In the genomic region with DNA sequence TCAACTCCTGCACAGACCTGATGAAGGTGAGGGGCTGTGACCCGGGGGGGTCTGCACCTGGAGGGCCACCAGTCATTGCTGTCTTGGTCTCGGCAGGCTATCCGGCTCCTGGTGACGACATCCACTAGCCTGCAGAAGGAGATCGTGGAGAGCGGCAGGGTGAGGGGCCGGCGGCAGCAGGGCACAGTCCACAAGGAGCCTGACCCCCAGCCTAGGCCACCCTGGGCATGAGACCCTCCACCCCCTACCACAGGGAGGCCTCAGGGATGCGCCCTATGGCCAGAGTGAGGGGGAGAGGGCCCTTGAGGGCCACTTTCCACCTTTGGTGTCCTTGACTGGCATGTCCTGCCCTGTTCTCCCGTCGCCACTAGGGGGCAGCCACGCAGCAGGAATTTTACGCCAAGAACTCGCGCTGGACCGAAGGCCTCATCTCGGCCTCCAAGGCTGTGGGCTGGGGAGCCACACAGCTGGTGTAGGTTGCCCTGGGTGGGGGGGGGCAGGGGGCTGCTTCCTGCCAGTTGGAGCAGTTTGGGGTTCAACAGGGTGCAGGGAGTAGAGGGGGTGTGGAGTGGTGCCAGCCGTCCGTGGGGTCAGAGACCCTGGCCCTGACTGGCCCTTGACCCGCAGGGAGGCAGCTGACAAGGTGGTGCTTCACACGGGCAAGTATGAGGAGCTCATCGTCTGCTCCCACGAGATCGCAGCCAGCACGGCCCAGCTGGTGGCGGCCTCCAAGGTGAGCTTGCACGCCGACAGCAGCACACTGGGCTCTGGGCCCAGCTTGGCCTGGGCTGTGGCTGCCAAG, we compare ENCODE assay signal across 8 cellular contexts. TPM values are rescaled to one million over a fixed set of nuclear protein-coding genes. Genes with fewer than 3 reads are reported as not detected.
A peak's percentile ranks its signal among the peaks of the same experiment; 100 is the strongest.
DNase-seq lines count a peak whose midpoint lies in the region; ATAC-seq and TF ChIP-seq lines count a peak whose summit lies in the region.

No MANE protein-coding gene starts in this region.

- H3K9ac ChIP-seq in DND-41 (ENCODE audit: low read depth, low read length) (no peak overlapping the region), neuronal stem cell (ENCODE audit: low read depth, low read length, poor library complexity) (peak overlapping the region; percentile 44)

- H3K23ac ChIP-seq in neuronal stem cell (ENCODE audit: low read depth, low read length, poor library complexity) = peak overlapping the region; percentile 73

- H3K4me1 Mint-ChIP-seq in IgD-negative memory B cell = peaks cover 11 to 20% (median 16%) of the 10 kb centered on the region in 3 donors

- H2BK120ac ChIP-seq in neuronal stem cell (ENCODE audit: low read depth, low read length) = peak overlapping the region; percentile 87

- H3K79me2 ChIP-seq in DND-41 (ENCODE audit: insufficient read depth, low read length) = no peaks in the 10 kb centered on the region

- H2AK5ac ChIP-seq in neuronal stem cell (ENCODE audit: low read depth, low read length) = peak overlapping the region; percentile 74

- H2BK5ac ChIP-seq in neuronal stem cell (ENCODE audit: low read length) = peak overlapping the region; percentile 66

- no peak overlapping the region for H4K8ac ChIP-seq in neuronal stem cell (ENCODE audit: low read depth, low read length)

- H3K79me1 ChIP-seq in neuronal stem cell (ENCODE audit: low read depth, low read length) = peaks cover 8% of the 10 kb centered on the region

- no TSS peak for BruUV-seq in Panc1 (replicated peaks; lab: Mats Ljungman, UMichigan)

- H3K36me3 ChIP-seq in DND-41 (ENCODE audit: insufficient read depth, low read length) (peaks cover 38% of the 10 kb centered on the region), Panc1 (ENCODE audit: control insufficient read depth, insufficient read depth, low read length) (no peaks in the 10 kb centered on the region; the same call in none of the 2 replicates), neuronal stem cell (replicated peaks in 1 of 2; ENCODE audit: control insufficient read depth in 2 of 2, insufficient read depth in 2 of 2, low read length in 2 of 2) (peaks cover 22 to 52% of the 10 kb centered on the region in 2 donors)

- no peaks in the 10 kb centered on the region for H3K27me3 Mint-ChIP-seq in IgD-negative memory B cell

- ATAC-seq in DND-41 (ENCODE audit: insufficient read depth, low read depth) (peak; percentile 78), Panc1 (peak; percentile 76), GM18861 (IDR thresholded peaks at IDR 0.05; ENCODE audit: unreplicated experiment) (no peak)

- H3K4ac ChIP-seq in neuronal stem cell (ENCODE audit: low read length) = no peak overlapping the region

- CTCF ChIA-PET in Panc1 (lab: Charles Lee) = interaction anchor here (0.5 to 3.2 kb wide), 14 partner anchors 9 to 122 kb away, joined by 3 to 21 read pairs (median 4); no protein-coding TSS in a partner anchor

- H3K9me3 ChIP-seq in DND-41 (ENCODE audit: insufficient read depth, low read length, severe bottlenecking) (no peaks in the 10 kb centered on the region), Panc1 (ENCODE audit: control insufficient read depth, insufficient read depth, low read depth, low read length) (no peaks in the 10 kb centered on the region), neuronal stem cell (replicated peaks in 1 of 2; ENCODE audit: control insufficient read depth in 2 of 2, insufficient read depth in 1 of 2, low read depth in 1 of 2, low read length in 2 of 2) (no peaks in the 10 kb centered on the region)

- peak overlapping the region in 1 of 4 donors; percentile 57 for H3K4me3 Mint-ChIP-seq in IgD-negative memory B cell

- H3K9me3 Mint-ChIP-seq in IgD-negative memory B cell = no peaks in the 10 kb centered on the region

- H4K20me1 ChIP-seq in DND-41 (ENCODE audit: insufficient read depth, low read length) = 0 out of 2 replicates have a peak, but pooled peaks cover 13% of the 10 kb centered on the region

- in situ Hi-C loops in Panc1 (cut with HindIII; ENCODE audit: low pct_unique_long_range_greater_than_20kb, low sequenced_read_pairs) = no loop called here

- H3K14ac ChIP-seq in neuronal stem cell (ENCODE audit: low read length) = peak overlapping the region; percentile 38

- H2AFZ ChIP-seq in DND-41 (ENCODE audit: low read depth, low read length) = no peak overlapping the region
- H2AFZ ChIP-seq in neuronal stem cell (ENCODE audit: low read length) = no peak overlapping the region

- intact Hi-C loops in Panc1 (cut with micrococcal nuclease; ENCODE audit: unreplicated experiment) = loop anchor here (2.0 kb wide), 1 partner anchor 99 kb away; no protein-coding TSS in a partner anchor

- POLR2A ChIA-PET in Panc1 (lab: Charles Lee) = interaction anchor here (0.5 to 0.8 kb wide), 2 partner anchors 26 to 93 kb away, joined by 3 to 7 read pairs; no protein-coding TSS in a partner anchor

- peak overlapping the region; percentile 49 for H2BK15ac ChIP-seq in neuronal stem cell (ENCODE audit: low read length)

- H3K27ac Mint-ChIP-seq in IgD-negative memory B cell = peak overlapping the region in 2 of 3 donors; percentile 53 to 82

- WGBS in neuronal stem cell (ENCODE audit: extremely low coverage in 2 of 2, insufficient read length in 2 of 2, insufficient replicate concordance in 1 of 2), 2 donors = no CpG with 5 or more reads among the region's 28 CpGs

- no peak overlapping the region for H3K4me2 ChIP-seq in DND-41 (ENCODE audit: insufficient read depth, low read length)
- no peak overlapping the region for H3K4me2 ChIP-seq in neuronal stem cell (ENCODE audit: insufficient read depth, low read length, poor library complexity, severe bottlenecking)

- peak overlapping the region; percentile 47; the same call in 1 of the 2 replicates for H3K27ac ChIP-seq in DND-41 (ENCODE audit: low read length)
- H3K27ac ChIP-seq in Panc1 (ENCODE audit: low read length) = peak overlapping the region; percentile 86
- no peak overlapping the region for H3K27ac ChIP-seq in neuronal stem cell (replicated peaks; ENCODE audit: low read length)
- H3K27ac ChIP-seq in substantia nigra (ENCODE audit: low read depth, low read length, poor library complexity, severe bottlenecking) = peak overlapping the region; percentile 80

- peak overlapping the region; percentile 41 for H2BK12ac ChIP-seq in neuronal stem cell (ENCODE audit: low read length)

- DNase-seq in DND-41 (peak; percentile 78), Panc1 (ENCODE audit: low read depth, low spot score) (peak; percentile 47), fibroblast of peridontal ligament (ENCODE audit: extremely low read depth) (peak; percentile 79), neuronal stem cell (ENCODE audit: low spot score) (peak; percentile 73), substantia nigra (lab: John Stamatoyannopoulos, UW) (peak in 48 of 49 donors; percentile 46 to 93 (median 76))
- peak; percentile 68 to 69 for DNase-seq in activated T-helper 1 cell treated with anti-CD3 and anti-CD28 coated beads, Interleukin-2, amount 50 U/mL, for 16 hours (ENCODE audit: low read depth in 1 of 2, low spot score in 1 of 2)

- peak overlapping the region; percentile 83 for H3K18ac ChIP-seq in neuronal stem cell (ENCODE audit: low read length)

- H3K27me3 ChIP-seq in DND-41 (ENCODE audit: insufficient read depth, low read length, poor library complexity) (no peaks in the 10 kb centered on the region), Panc1 (ENCODE audit: control insufficient read depth, insufficient read depth, low read length) (no peaks in the 10 kb centered on the region), neuronal stem cell (ENCODE audit: control insufficient read depth in 3 of 3, insufficient read depth in 3 of 3, low read depth in 1 of 3, low read length in 3 of 3) (no peaks in the 10 kb centered on the region)

- peak; percentile 96 for TF ChIP-seq CTCF in DND-41 (IDR thresholded peaks at IDR 0.05; ENCODE audit: borderline replicate concordance, extremely low read depth, low read length, poor library complexity, severe bottlenecking)
- TF ChIP-seq CTCF in Panc1 (IDR thresholded peaks at IDR 0.05) = peak; percentile 94

- H3K4me1 ChIP-seq in DND-41 (ENCODE audit: insufficient read depth, low read length) = no peaks in the 10 kb centered on the region
- H3K4me1 ChIP-seq in Panc1 (ENCODE audit: control insufficient read depth, insufficient read depth, low read length) = peaks cover 42% of the 10 kb centered on the region
- no peaks in the 10 kb centered on the region for H3K4me1 ChIP-seq in neuronal stem cell (ENCODE audit: control insufficient read depth in 2 of 2, insufficient read depth in 1 of 2, low read depth in 1 of 2, low read length in 2 of 2)

- no peaks in the 10 kb centered on the region for H3K36me3 Mint-ChIP-seq in IgD-negative memory B cell

- H4K91ac ChIP-seq in neuronal stem cell (ENCODE audit: low read depth, low read length, poor library complexity) = no peak overlapping the region

- no peak overlapping the region for H3K4me3 ChIP-seq in DND-41 (ENCODE audit: low read depth in 1 of 2, low read length in 2 of 2)
- no peak overlapping the region for H3K4me3 ChIP-seq in Panc1 (ENCODE audit: low read depth in 2 of 2, low read length in 2 of 2)
- H3K4me3 ChIP-seq in neuronal stem cell (ENCODE audit: low read length in 2 of 2) = no peak overlapping the region

RNA-seq across cellular contexts. Expression of a gene that starts 25.0 kb away (rescaled TPM):
- 58.3 TPM for polyA plus RNA-seq in IgD-negative memory B cell
- total RNA-seq in Panc1 (2021; ENCODE audit: unreplicated experiment) = 36.7 TPM
- 32.8 TPM for polyA plus RNA-seq in Panc1 (2012; ENCODE audit: insufficient read length)
- polyA plus RNA-seq in neuronal stem cell (2013, experiment 1 of 2) = 16.8 TPM
- polyA plus RNA-seq in neuronal stem cell (2013, experiment 2 of 2) = 16.3 TPM

RNA-seq across cellular contexts. Expression of a gene that starts 35.7 kb away (rescaled TPM):
- polyA plus RNA-seq in IgD-negative memory B cell = 48.1 TPM
- total RNA-seq in Panc1 (2021; ENCODE audit: unreplicated experiment) = 76.7 TPM
- polyA plus RNA-seq in Panc1 (2012; ENCODE audit: insufficient read length) = 70.8 TPM
- polyA plus RNA-seq in neuronal stem cell (2013, experiment 1 of 2) = 26.4 TPM
- 26.7 TPM for polyA plus RNA-seq in neuronal stem cell (2013, experiment 2 of 2)
